ENCODE assay signal across 8 cellular contexts in genomic region chr10:104120903-104121484, GRCh38. TPM values are rescaled to one million over a fixed set of nuclear protein-coding genes. Genes with fewer than 3 reads are reported as not detected.
A peak's percentile ranks its signal among the peaks of the same experiment; 100 is the strongest.
DNase-seq lines count a peak whose midpoint lies in the region; ATAC-seq and TF ChIP-seq lines count a peak whose summit lies in the region.

No MANE protein-coding gene starts in this region.

- no peaks in the 10 kb centered on the region for H3K9me3 Mint-ChIP-seq in activated CD4-positive, alpha-beta memory T cell treated with anti-CD3 and anti-CD28 coated beads, Interleukin-2, amount 10 ng/mL, durations not matched to agents 7 days and 5 days

- H3K4me3 ChIP-seq in lower leg skin (ENCODE audit: low read depth, poor library complexity, severe bottlenecking), result peak overlapping the region; percentile 62

- H3K27ac Mint-ChIP-seq in activated CD4-positive, alpha-beta memory T cell treated with anti-CD3 and anti-CD28 coated beads, Interleukin-2, amount 10 ng/mL, durations not matched to agents 7 days and 5 days, result peak overlapping the region; percentile 98

- intact Hi-C loops in lower leg skin (cut with DNase I; ENCODE audit: low total_unique reads), result no loop called here

- DNase-seq in NCI-H1417 (lab: John Stamatoyannopoulos, UW), result peak; percentile 21 to 77 (median 62)
- no peak for DNase-seq in NCI-H1417 treated with DMSO at 0.1 percent for 48 hours (lab: John Stamatoyannopoulos, UW)
- peak; percentile 25 for DNase-seq in NCI-H774 (lab: John Stamatoyannopoulos, UW)
- DNase-seq in activated CD4-positive, alpha-beta memory T cell treated with anti-CD3 and anti-CD28 coated beads, Interleukin-2, amount 10 ng/mL, durations not matched to agents 7 days and 5 days, result peak; percentile 82
- peak; percentile 86 for DNase-seq in ecto neural progenitor cell (ENCODE audit: low spot score)
- DNase-seq in lower leg skin (ENCODE audit: low spot score in 2 of 2), result peak; percentile 96 to 98
- peak; percentile 71 to 81 for DNase-seq in stimulated activated CD4-positive, alpha-beta T cell treated with anti-CD3 and anti-CD28 coated beads, Interleukin-4, amount 100 ng/mL, for 4 hours

- POLR2A ChIA-PET in activated CD4-positive, alpha-beta memory T cell treated with anti-CD3 and anti-CD28 coated beads, Interleukin-2, amount 10 ng/mL, durations not matched to agents 7 days and 5 days (lab: Charles Lee), result interaction anchor here (0.9 to 4.3 kb wide), 47 partner anchors 8 to 537 kb away, joined by 3 to 52 read pairs (median 6); partner anchors contain the start of genes CFAP43, CFAP58, GSTO1 and GSTO2

- WGBS in lower leg skin, 2 donors, result 0% methylated on average over 28 of the region's 28 CpGs

- H3K27me3 Mint-ChIP-seq in activated CD4-positive, alpha-beta memory T cell treated with anti-CD3 and anti-CD28 coated beads, Interleukin-2, amount 10 ng/mL, durations not matched to agents 7 days and 5 days, result peaks cover 7% of the 10 kb centered on the region

- CTCF ChIA-PET in activated CD4-positive, alpha-beta memory T cell treated with anti-CD3 and anti-CD28 coated beads, Interleukin-2, amount 10 ng/mL, durations not matched to agents 7 days and 5 days (lab: Charles Lee), result interaction anchor here (0.6 to 4.6 kb wide), 39 partner anchors 8 to 435 kb away, joined by 3 to 56 read pairs (median 5); partner anchors contain the start of genes CFAP58 and GSTO1

- peaks cover 17% of the 10 kb centered on the region for H3K36me3 Mint-ChIP-seq in activated CD4-positive, alpha-beta memory T cell treated with anti-CD3 and anti-CD28 coated beads, Interleukin-2, amount 10 ng/mL, durations not matched to agents 7 days and 5 days (ENCODE audit: low read depth)

- ATAC-seq in HG03108 (IDR thresholded peaks at IDR 0.05; ENCODE audit: unreplicated experiment), result peak; percentile 34

- peaks cover 36% of the 10 kb centered on the region for H3K4me1 Mint-ChIP-seq in activated CD4-positive, alpha-beta memory T cell treated with anti-CD3 and anti-CD28 coated beads, Interleukin-2, amount 10 ng/mL, durations not matched to agents 7 days and 5 days

- TF ChIP-seq POLR2A in lower leg skin (IDR thresholded peaks at IDR 0.05), result no peak

- H3K4me3 Mint-ChIP-seq in activated CD4-positive, alpha-beta memory T cell treated with anti-CD3 and anti-CD28 coated beads, Interleukin-2, amount 10 ng/mL, durations not matched to agents 7 days and 5 days, result peak overlapping the region; percentile 80

- TF ChIP-seq CTCF in lower leg skin (IDR thresholded peaks at IDR 0.05), result no peak

RNA-seq across cellular contexts. Expression of gene SFR1, which starts 1.0 kb away (rescaled TPM):
- 10 to 100 TPM; 17.8 to 18.7 TPM for total RNA-seq in activated CD4-positive, alpha-beta memory T cell treated with anti-CD3 and anti-CD28 coated beads, Interleukin-2, amount 10 ng/mL, durations not matched to agents 7 days and 5 days
- 1 to 10 TPM; 2.1 to 10.0 (median 3.5) TPM for total RNA-seq in lower leg skin

RNA-seq across cellular contexts. Expression of gene COL17A1, which starts 35.3 kb away (rescaled TPM):
- total RNA-seq in activated CD4-positive, alpha-beta memory T cell treated with anti-CD3 and anti-CD28 coated beads, Interleukin-2, amount 10 ng/mL, durations not matched to agents 7 days and 5 days, result not detected
- total RNA-seq in lower leg skin, result 1,000 to 10,000 TPM in 1 of 4 donors, 100 to 1,000 TPM in 3; 653 to 1,410 (median 857) TPM

Comparison
In these comparisons a context has a peak if more than half of its experiments do, and no peak if none do; other contexts are left out.
1. RNA of gene COL17A1, which starts 35.3 kb away (total RNA-seq): 653 to 1,410 TPM in lower leg skin; not detected in activated CD4-positive, alpha-beta memory T cell treated with anti-CD3 and anti-CD28 coated beads, Interleukin-2, amount 10 ng/mL, durations not matched to agents 7 days and 5 days; every median in the first group is over 100 times any median in the second.